ENCODE assay signal across 14 cellular contexts in genomic region chr3:183526838-183527420, GRCh38. TPM values are rescaled to one million over a fixed set of nuclear protein-coding genes. Genes with fewer than 3 reads are reported as not detected.
A peak's percentile ranks its signal among the peaks of the same experiment; 100 is the strongest.
DNase-seq lines count a peak whose midpoint lies in the region; ATAC-seq and TF ChIP-seq lines count a peak whose summit lies in the region.
"Had no signal": no experiment of that assay in that cellular context is flagged by ENCODE, and none has a peak within 500 bp of the region (broad histone marks: within the 10 kb centered on the region; RNA-seq: fewer than 3 reads in every experiment).

No MANE protein-coding gene starts in this region.

- H3K36me3 ChIP-seq in GM06990 (ENCODE audit: control insufficient read depth, insufficient read depth, low read length): no peaks in the 10 kb centered on the region; the same call in 1 of the 2 replicates
- no peaks in the 10 kb centered on the region for H3K36me3 ChIP-seq in PC-3 (ENCODE audit: low read depth, low read length)
- H3K36me3 ChIP-seq: ovary, tibial artery had no signal

- H3K4me1 ChIP-seq in PC-3 (ENCODE audit: insufficient read depth, low read length): no peaks in the 10 kb centered on the region
- H3K4me1 ChIP-seq: tibial artery had no signal

- H3K9ac ChIP-seq in PC-3 (ENCODE audit: low read length): no peak overlapping the region

- no peaks in the 10 kb centered on the region for H3K9me3 ChIP-seq in PC-3 (ENCODE audit: low read length)
- H3K9me3 ChIP-seq: ovary, tibial artery had no signal

- intact Hi-C loops in PC-3 (cut with micrococcal nuclease): no loop called here

- CTCF ChIA-PET in PC-3 (lab: Charles Lee): no interaction called here

- H2AFZ ChIP-seq in PC-3 (ENCODE audit: low read length): no peak overlapping the region

- no peak overlapping the region for H3K4me2 ChIP-seq in PC-3 (ENCODE audit: low read length)

- H3K27me3 ChIP-seq in GM06990 (replicated peaks; ENCODE audit: control insufficient read depth, insufficient read depth, low read length) (no peaks in the 10 kb centered on the region), PC-3 (ENCODE audit: low read length) (peaks cover 6% of the 10 kb centered on the region; the same call in 1 of the 2 replicates)
- H3K27me3 ChIP-seq: ovary, tibial artery had no signal

- H3K4me3 ChIP-seq in GM06990 (replicated peaks; ENCODE audit: low read depth, low read length): peak overlapping the region; percentile 24
- no peak overlapping the region for H3K4me3 ChIP-seq in PC-3 (ENCODE audit: low read length)
- H3K4me3 ChIP-seq in coronary artery: no peak overlapping the region
- H3K4me3 ChIP-seq: ovary, tibial artery had no signal

- no peaks in the 10 kb centered on the region for H3K9me2 ChIP-seq in PC-3 (replicated peaks; ENCODE audit: low read length)

- H3K27ac ChIP-seq in PC-3 (ENCODE audit: low read length): no peak overlapping the region
- no peak overlapping the region for H3K27ac ChIP-seq in coronary artery
- H3K27ac ChIP-seq: ovary, tibial artery had no signal

- no peaks in the 10 kb centered on the region for H4K20me1 ChIP-seq in PC-3 (ENCODE audit: low read length)

- ATAC-seq in GM21390 (IDR thresholded peaks at IDR 0.05; ENCODE audit: unreplicated experiment) (peak; percentile 24), HG03432 (IDR thresholded peaks at IDR 0.05; ENCODE audit: unreplicated experiment) (peak; percentile 20), PC-3 (no peak)
- no peak for ATAC-seq in central memory CD8-positive, alpha-beta T cell (replicated peaks; ENCODE audit: extremely low read depth, poor library complexity, severe bottlenecking)

- in situ Hi-C loops in G401 (cut with HindIII; ENCODE audit: low sequenced_read_pairs): no loop called here

- peak; percentile 69 for DNase-seq in GM06990 (ENCODE audit: extremely low read depth, insufficient read length)
- no peak for DNase-seq in central memory CD8-positive, alpha-beta T cell (ENCODE audit: low spot score in 2 of 2)
- no peak for DNase-seq in PC-3
- DNase-seq in G401 (ENCODE audit: low spot score): no peak
- no peak for DNase-seq in coronary artery (ENCODE audit: low spot score)
- DNase-seq in COR-L47 (lab: John Stamatoyannopoulos, UW): no peak
- DNase-seq: cerebellar nuclear complex; DMS153; NCI-H526; ovary; stimulated activated CD4-positive, alpha-beta T cell treated with anti-CD3 and anti-CD28 coated beads, Interleukin-2, amount 100 ng/mL, for 48 hours; tibial artery had no signal

- H3K27me3 Mint-ChIP-seq in central memory CD8-positive, alpha-beta T cell: no peaks in the 10 kb centered on the region

- H3K4me3 Mint-ChIP-seq in central memory CD8-positive, alpha-beta T cell: no peak overlapping the region

- no peaks in the 10 kb centered on the region for H3F3A ChIP-seq in PC-3 (ENCODE audit: low read length, unreplicated experiment)

- no peaks in the 10 kb centered on the region for H3K79me2 ChIP-seq in PC-3 (ENCODE audit: low read length)

- TF ChIP-seq CTCF in GM06990 (IDR thresholded peaks at IDR 0.05; ENCODE audit: insufficient read depth, low read length, poor library complexity, severe bottlenecking): no peak
- TF ChIP-seq CTCF in PC-3 (conservative IDR thresholded peaks at IDR 0.05; ENCODE audit: low read depth, low read length): no peak
- TF ChIP-seq CTCF in coronary artery (IDR thresholded peaks at IDR 0.05): no peak

- peaks cover 11% of the 10 kb centered on the region for H3K36me3 Mint-ChIP-seq in central memory CD8-positive, alpha-beta T cell (ENCODE audit: insufficient read depth)

- H3K4me1 Mint-ChIP-seq in central memory CD8-positive, alpha-beta T cell: peaks cover 20% of the 10 kb centered on the region

- H3K27ac Mint-ChIP-seq in central memory CD8-positive, alpha-beta T cell (ENCODE audit: low read depth): peak overlapping the region; percentile 33

- H3K9me3 Mint-ChIP-seq in central memory CD8-positive, alpha-beta T cell: no peaks in the 10 kb centered on the region

- POLR2A ChIA-PET in PC-3 (lab: Charles Lee; ENCODE audit: unreplicated experiment): interaction anchor here (0.6 to 0.7 kb wide), 2 partner anchors 14 to 16 kb away, joined by 4 to 6 read pairs; no protein-coding TSS in a partner anchor

- no TSS peak for BruUV-seq in PC-3 (replicated peaks; lab: Mats Ljungman, UMichigan)

RNA-seq across cellular contexts. Expression of gene KLHL6, which starts 28.6 kb away (rescaled TPM):
- not detected in 2 replicates for total RNA-seq in PC-3 (2014; rRNA removed)
- not detected in 2 replicates for total RNA-seq in G401 (2014; rRNA removed; shearing (Covaris generic))

Comparison
In these comparisons a context has a peak if more than half of its experiments do, and no peak if none do; other contexts are left out.
1. ATAC-seq: peak in GM21390 (single experiment) and HG03432 (single experiment); none in central memory CD8-positive, alpha-beta T cell (single experiment) and PC-3 (single experiment).